22 cellular contexts compared by ENCODE assay signal in the genomic region with DNA sequence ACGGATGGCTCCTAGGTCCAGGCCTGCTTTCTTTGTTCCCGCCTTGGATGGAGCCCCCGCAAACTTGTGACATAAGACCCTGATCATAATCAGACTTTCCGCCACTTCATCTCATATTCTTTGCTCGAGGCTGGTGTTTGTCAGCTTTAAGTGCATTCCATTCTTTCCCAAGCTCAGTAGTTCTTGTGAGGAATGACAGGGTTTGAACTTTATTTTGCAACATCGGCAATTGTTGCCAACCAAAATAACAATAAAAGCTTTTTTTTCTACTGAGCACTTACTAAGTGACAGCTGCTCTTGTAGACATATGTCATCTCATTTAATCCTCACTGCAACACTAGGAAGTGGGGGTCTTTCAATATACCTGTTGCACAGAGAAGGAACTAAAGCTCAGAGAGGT.
"Had no signal": no experiment of that assay in that cellular context is flagged by ENCODE, and none has a peak within 500 bp of the region (broad histone marks: within the 10 kb centered on the region; RNA-seq: fewer than 3 reads in every experiment).

No MANE protein-coding gene starts in this region.

- H3K27ac Mint-ChIP-seq: activated naive CD8-positive, alpha-beta T cell; activated T-helper 1 cell treated with anti-CD3 and anti-CD28 coated beads, Interleukin-12 subunit alpha, Interleukin-12 subunit beta, Interleukin-2, Interleukin-4 antibody, amounts not matched to agents 30 ng/mL and 10 ng/mL and 1 ng/mL, durations not matched to agents 14 hours and 24 hours and 36 hours; endodermal cell; memory B cell; stimulated activated naive B cell treated with anti-CD40 and anti-IgM and Interleukin-4, amounts not matched to agents 10 μg/mL and 1 μg/mL and 100 μg/mL, for 72 hours had no signal

- H3K36me3 ChIP-seq: gastrocnemius medialis, heart left ventricle, neutrophil, pancreas, sigmoid colon, thoracic aorta, upper lobe of right lung, WERI-Rb-1 had no signal

- H3K27ac ChIP-seq: dorsolateral prefrontal cortex, gastrocnemius medialis, heart left ventricle, neutrophil, pancreas, sigmoid colon, thoracic aorta, upper lobe of right lung, WERI-Rb-1 had no signal

- DNase-seq: activated CD4-positive, alpha-beta T cell treated with anti-CD3 and anti-CD28 coated beads, Interleukin-2, amount 50 U/mL, for 48 hours; activated gamma-delta T cell treated with Interleukin-2 at 50 U/mL for 16 hours; activated T-cell treated with anti-CD3 and anti-CD28 coated beads for 4 hours; amygdala; dorsolateral prefrontal cortex; endodermal cell; gastrocnemius medialis; heart left ventricle; kidney glomerular epithelial cell; mucosa of descending colon; naive B cell; pancreas; sigmoid colon; stimulated activated naive B cell treated with anti-CD40 and anti-IgM and Interleukin-4, amounts not matched to agents 10 μg/mL and 1 μg/mL and 100 μg/mL, for 72 hours; upper lobe of right lung; WERI-Rb-1 had no signal

- H3K27me3 ChIP-seq: dorsolateral prefrontal cortex, gastrocnemius medialis, heart left ventricle, neutrophil, pancreas, sigmoid colon, upper lobe of right lung had no signal

- FAIRE-seq: colon, pancreas had no signal

- H3K36me3 Mint-ChIP-seq: activated naive CD8-positive, alpha-beta T cell; memory B cell; naive B cell; stimulated activated naive B cell treated with anti-CD40 and anti-IgM and Interleukin-4, amounts not matched to agents 10 μg/mL and 1 μg/mL and 100 μg/mL, for 72 hours had no signal

- H3K9me3 ChIP-seq: gastrocnemius medialis, heart left ventricle, mucosa of descending colon, neutrophil, pancreas, sigmoid colon, thoracic aorta, upper lobe of right lung had no signal

- H3K4me1 Mint-ChIP-seq: memory B cell; naive B cell; stimulated activated naive B cell treated with anti-CD40 and anti-IgM and Interleukin-4, amounts not matched to agents 10 μg/mL and 1 μg/mL and 100 μg/mL, for 72 hours had no signal

- H3K9me3 Mint-ChIP-seq: activated T-helper 1 cell treated with anti-CD3 and anti-CD28 coated beads, Interleukin-12 subunit alpha, Interleukin-12 subunit beta, Interleukin-2, Interleukin-4 antibody, amounts not matched to agents 30 ng/mL and 10 ng/mL and 1 ng/mL, durations not matched to agents 14 hours and 24 hours and 36 hours; endodermal cell; stimulated activated naive B cell treated with anti-CD40 and anti-IgM and Interleukin-4, amounts not matched to agents 10 μg/mL and 1 μg/mL and 100 μg/mL, for 72 hours had no signal

- H3K4me3 Mint-ChIP-seq: activated naive CD8-positive, alpha-beta T cell; activated T-helper 1 cell treated with anti-CD3 and anti-CD28 coated beads, Interleukin-12 subunit alpha, Interleukin-12 subunit beta, Interleukin-2, Interleukin-4 antibody, amounts not matched to agents 30 ng/mL and 10 ng/mL and 1 ng/mL, durations not matched to agents 14 hours and 24 hours and 36 hours; endodermal cell; memory B cell; naive B cell; stimulated activated naive B cell treated with anti-CD40 and anti-IgM and Interleukin-4, amounts not matched to agents 10 μg/mL and 1 μg/mL and 100 μg/mL, for 72 hours had no signal

- H3K27me3 Mint-ChIP-seq: activated naive CD8-positive, alpha-beta T cell; memory B cell; naive B cell; stimulated activated naive B cell treated with anti-CD40 and anti-IgM and Interleukin-4, amounts not matched to agents 10 μg/mL and 1 μg/mL and 100 μg/mL, for 72 hours had no signal

- H3K4me3 ChIP-seq: dorsolateral prefrontal cortex, gastrocnemius medialis, heart left ventricle, mucosa of descending colon, pancreas, sigmoid colon, thoracic aorta, upper lobe of right lung had no signal

- H3K4me1 ChIP-seq: gastrocnemius medialis, pancreas, upper lobe of right lung had no signal

- ATAC-seq: gastrocnemius medialis; heart left ventricle; mucosa of descending colon; pancreas; stimulated activated naive B cell treated with anti-CD40 and anti-IgM and Interleukin-4, amounts not matched to agents 10 μg/mL and 1 μg/mL and 100 μg/mL, for 72 hours; upper lobe of right lung had no signal
